In genomic region chr21:44874240-44874496, GRCh38 we compare ENCODE assay signal across 1 cellular context.
TF ChIP-seq lines count a peak whose summit lies in the region.

No MANE protein-coding gene starts in this region.

TF ChIP-seq in K562, 482 proteins besides CTCF, POLR2A, EP300 and RAD21 (continued from another document):
- TF ChIP-seq FIP1L1 (IDR thresholded peaks at IDR 0.05; ENCODE audit: low read depth, low read length, poor library complexity, severe bottlenecking) = no peak
- TF ChIP-seq SMAD4 (CRISPR knock-in tag; conservative IDR thresholded peaks at IDR 0.05) = peak; percentile 85; the same call in 1 of the 2 replicates
- 0 out of 2 replicates have a peak, but pooled peaks have one; percentile 15 for TF ChIP-seq HDAC8 (tag; IDR thresholded peaks at IDR 0.05)
- peak; percentile 95 for TF ChIP-seq L3MBTL2 (IDR thresholded peaks at IDR 0.05)
- 0 out of 2 replicates have a peak, but pooled peaks have one; percentile 84 for TF ChIP-seq NR1H2 (CRISPR knock-in tag; IDR thresholded peaks at IDR 0.05)
- peak; percentile 79; the same call in 1 of the 2 replicates for TF ChIP-seq ZNF609 (CRISPR knock-in tag; IDR thresholded peaks at IDR 0.05; ENCODE audit: borderline replicate concordance)
- peak; percentile 79; the same call in 1 of the 2 replicates for TF ChIP-seq ZNF589 (CRISPR knock-in tag; IDR thresholded peaks at IDR 0.05; ENCODE audit: low read depth)
